In the genomic region with DNA sequence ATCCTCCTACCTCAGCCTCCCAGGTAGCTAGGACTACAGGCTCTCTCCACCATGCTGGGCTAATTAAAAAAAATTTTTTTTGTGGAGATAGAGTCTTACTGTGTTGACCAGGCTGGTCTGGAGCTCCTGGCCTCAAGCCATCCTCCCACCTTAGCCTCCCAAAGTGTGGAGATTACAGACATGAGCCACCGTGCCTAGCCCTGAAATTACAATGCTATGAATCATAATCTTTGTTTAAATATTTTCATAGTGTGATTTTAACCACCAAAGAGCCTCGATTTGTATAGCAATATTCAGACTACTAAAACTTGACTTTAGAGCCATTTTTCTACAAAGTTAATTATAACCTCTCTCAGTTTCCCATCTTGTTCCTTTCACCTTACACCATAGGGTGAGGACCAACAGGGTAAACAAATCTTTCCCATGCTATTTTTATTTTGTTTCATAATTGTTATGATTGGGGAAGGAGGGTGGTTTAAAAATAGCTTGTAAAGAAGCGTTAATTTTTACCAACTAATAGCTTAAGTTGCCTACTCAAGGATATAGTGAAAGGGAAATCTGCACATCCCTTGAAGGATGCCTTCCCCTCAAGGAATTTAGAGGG, we compare ENCODE assay signal across 12 cellular contexts. TPM values are rescaled to one million over a fixed set of nuclear protein-coding genes. Genes with fewer than 3 reads are reported as not detected.
DNase-seq lines count a peak whose midpoint lies in the region; ATAC-seq, FAIRE-seq and TF ChIP-seq lines count a peak whose summit lies in the region.
"Had no signal": no experiment of that assay in that cellular context is flagged by ENCODE, and none has a peak within 500 bp of the region (broad histone marks: within the 10 kb centered on the region; RNA-seq: fewer than 3 reads in every experiment).

No MANE protein-coding gene starts in this region.

- peak overlapping the region; percentile 11 for H3K27ac Mint-ChIP-seq in activated CD4-positive, alpha-beta T cell treated with anti-CD3 and anti-CD28 coated beads, Interleukin-2, amount 10 ng/mL, durations not matched to agents 24 days and 14 days
- H3K27ac Mint-ChIP-seq in central memory CD8-positive, alpha-beta T cell (ENCODE audit: low read depth): peak overlapping the region; percentile 76
- H3K27ac Mint-ChIP-seq: neural progenitor cell had no signal

- H3K36me3 ChIP-seq in trophoblast cell (ENCODE audit: control insufficient read depth in 1 of 2, insufficient read depth in 2 of 2, low read length in 2 of 2): peaks cover 2 to 4% of the 10 kb centered on the region in 2 experiments
- H3K36me3 ChIP-seq in WERI-Rb-1: peaks cover 4% of the 10 kb centered on the region
- H3K36me3 ChIP-seq: neural progenitor cell, transverse colon had no signal

- ATAC-seq in central memory CD8-positive, alpha-beta T cell (replicated peaks; ENCODE audit: extremely low read depth, poor library complexity, severe bottlenecking): no peak

- peaks cover 0 to 2% of the 10 kb centered on the region in 2 experiments for H3K4me1 ChIP-seq in trophoblast cell (ENCODE audit: control insufficient read depth in 1 of 2, insufficient read depth in 2 of 2, low read length in 2 of 2)
- H3K4me1 ChIP-seq: neural progenitor cell had no signal

- H3K4me3 ChIP-seq in trophoblast cell (ENCODE audit: low read depth, low read length): no peak overlapping the region
- no peak overlapping the region for H3K4me3 ChIP-seq in WERI-Rb-1 (ENCODE audit: low read depth, low read length)
- H3K4me3 ChIP-seq: neural progenitor cell, transverse colon had no signal

- no CpG with 5 or more reads among the region's 3 CpGs for WGBS in trophoblast cell (ENCODE audit: extremely low coverage, insufficient coverage, insufficient read length)

- no peak for FAIRE-seq in HTR-8/SVneo (lab: Jason Lieb, UNC)

- H3K9me3 ChIP-seq in trophoblast cell (ENCODE audit: insufficient read depth, low read depth, low read length) (no peaks in the 10 kb centered on the region), WERI-Rb-1 (ENCODE audit: severe bottlenecking) (no peaks in the 10 kb centered on the region)
- H3K9me3 ChIP-seq: transverse colon had no signal

- no peak overlapping the region for H3K4me2 ChIP-seq in trophoblast cell (ENCODE audit: low read length)
- H3K4me2 ChIP-seq: neural progenitor cell had no signal

- H3K4ac ChIP-seq in trophoblast cell (ENCODE audit: low read depth, low read length): peak overlapping the region; percentile 75

- no peak overlapping the region for H4K12ac ChIP-seq in trophoblast cell (ENCODE audit: low read depth, low read length)

- no peaks in the 10 kb centered on the region for H3K9me3 Mint-ChIP-seq in activated CD4-positive, alpha-beta T cell treated with anti-CD3 and anti-CD28 coated beads, Interleukin-2, amount 10 ng/mL, durations not matched to agents 24 days and 14 days
- no peaks in the 10 kb centered on the region for H3K9me3 Mint-ChIP-seq in central memory CD8-positive, alpha-beta T cell
- H3K9me3 Mint-ChIP-seq: immature natural killer cell had no signal

- H3K79me2 ChIP-seq in trophoblast cell (ENCODE audit: control insufficient read depth, insufficient read depth, low read length, poor library complexity): peaks cover 8% of the 10 kb centered on the region

- H2BK5ac ChIP-seq in trophoblast cell (ENCODE audit: low read depth, low read length, poor library complexity): no peak overlapping the region

- H3K18ac ChIP-seq in trophoblast cell (ENCODE audit: low read length): no peak overlapping the region

- peaks cover 34% of the 10 kb centered on the region for H3K36me3 Mint-ChIP-seq in activated CD4-positive, alpha-beta T cell treated with anti-CD3 and anti-CD28 coated beads, Interleukin-2, amount 10 ng/mL, durations not matched to agents 24 days and 14 days (ENCODE audit: low read depth)
- peaks cover 14% of the 10 kb centered on the region for H3K36me3 Mint-ChIP-seq in central memory CD8-positive, alpha-beta T cell (ENCODE audit: insufficient read depth)

- H2BK120ac ChIP-seq in trophoblast cell (ENCODE audit: insufficient read depth, low read length, poor library complexity): no peak overlapping the region

- DNase-seq in activated CD4-positive, alpha-beta T cell treated with anti-CD3 and anti-CD28 coated beads, Interleukin-2, amount 10 ng/mL, durations not matched to agents 24 days and 14 days: no peak
- no peak for DNase-seq in activated CD4-positive, alpha-beta T cell treated with anti-CD3 and anti-CD28 coated beads, Interleukin-2, amount 50 U/mL, for 4 hours
- DNase-seq in LHCN-M2 (ENCODE audit: low read depth) (peak; percentile 48), trophoblast cell (peak; percentile 28 to 56), WERI-Rb-1 (no peak), HTR-8/SVneo (ENCODE audit: insufficient read length, low spot score) (no peak), DMS 273 (lab: John Stamatoyannopoulos, UW; ENCODE audit: unreplicated experiment) (no peak)
- no peak for DNase-seq in central memory CD8-positive, alpha-beta T cell (ENCODE audit: low spot score in 2 of 2)
- DNase-seq: immature natural killer cell; stimulated activated CD4-positive, alpha-beta T cell treated with anti-CD3 and anti-CD28 coated beads, Interleukin-4, amount 100 ng/mL, for 4 hours; transverse colon had no signal

- intact Hi-C loops in activated CD4-positive, alpha-beta T cell treated with anti-CD3 and anti-CD28 coated beads, Interleukin-2, amount 10 ng/mL, durations not matched to agents 24 days and 14 days (cut with micrococcal nuclease): no loop called here

- H3K4me3 Mint-ChIP-seq in activated CD4-positive, alpha-beta T cell treated with anti-CD3 and anti-CD28 coated beads, Interleukin-2, amount 10 ng/mL, durations not matched to agents 24 days and 14 days: no peak overlapping the region
- H3K4me3 Mint-ChIP-seq in central memory CD8-positive, alpha-beta T cell: no peak overlapping the region
- H3K4me3 Mint-ChIP-seq: immature natural killer cell, neural progenitor cell had no signal

- H2AK5ac ChIP-seq in trophoblast cell (ENCODE audit: low read length): no peak overlapping the region

- H3K4me1 Mint-ChIP-seq in activated CD4-positive, alpha-beta T cell treated with anti-CD3 and anti-CD28 coated beads, Interleukin-2, amount 10 ng/mL, durations not matched to agents 24 days and 14 days: peaks cover 25% of the 10 kb centered on the region
- H3K4me1 Mint-ChIP-seq in central memory CD8-positive, alpha-beta T cell: peaks cover 26% of the 10 kb centered on the region

- H3K9ac ChIP-seq in trophoblast cell (ENCODE audit: low read length): no peak overlapping the region
- H3K9ac ChIP-seq: neural progenitor cell had no signal

- no peaks in the 10 kb centered on the region for H3K79me1 ChIP-seq in trophoblast cell (ENCODE audit: low read length)

- no peak overlapping the region for H3K14ac ChIP-seq in trophoblast cell (ENCODE audit: low read length)

- no peaks in the 10 kb centered on the region for H3K27me3 Mint-ChIP-seq in activated CD4-positive, alpha-beta T cell treated with anti-CD3 and anti-CD28 coated beads, Interleukin-2, amount 10 ng/mL, durations not matched to agents 24 days and 14 days
- no peaks in the 10 kb centered on the region for H3K27me3 Mint-ChIP-seq in central memory CD8-positive, alpha-beta T cell

- H3K27me3 ChIP-seq in trophoblast cell (ENCODE audit: insufficient read depth, low read length) (no peaks in the 10 kb centered on the region), WERI-Rb-1 (ENCODE audit: insufficient read depth, low read depth, severe bottlenecking) (no peaks in the 10 kb centered on the region)
- H3K27me3 ChIP-seq: neural progenitor cell, transverse colon had no signal

- H2BK12ac ChIP-seq in trophoblast cell (ENCODE audit: low read length): no peak overlapping the region

- H4K8ac ChIP-seq in trophoblast cell (ENCODE audit: low read depth, low read length): no peak overlapping the region

- H3K23ac ChIP-seq in trophoblast cell (ENCODE audit: low read length): no peak overlapping the region

- H3K27ac ChIP-seq in trophoblast cell (ENCODE audit: low read depth, low read length) (no peak overlapping the region), WERI-Rb-1 (no peak overlapping the region)
- H3K27ac ChIP-seq: neural progenitor cell, transverse colon had no signal

- no peak for TF ChIP-seq CTCF in WERI-Rb-1 (IDR thresholded peaks at IDR 0.05; ENCODE audit: low read depth, low read length)

- no peak overlapping the region for H4K91ac ChIP-seq in trophoblast cell (ENCODE audit: low read depth, low read length)

- no peak overlapping the region for H2AFZ ChIP-seq in trophoblast cell (ENCODE audit: insufficient read depth, low read length, poor library complexity)
- H2AFZ ChIP-seq: neural progenitor cell had no signal

RNA-seq across cellular contexts. Expression of a gene that starts 32.7 kb away (rescaled TPM):
- total RNA-seq in activated CD4-positive, alpha-beta T cell treated with anti-CD3 and anti-CD28 coated beads, Interleukin-2, amount 10 ng/mL, durations not matched to agents 24 days and 14 days: 272 and 275 TPM in 2 replicates
- total RNA-seq in LHCN-M2 (2014; rRNA removed): 80.0 and 88.2 TPM in 2 replicates
- 148 TPM for polyA plus RNA-seq in LHCN-M2 (2012)
- 113 and 115 TPM in 2 replicates for polyA plus RNA-seq in trophoblast cell (2013)

RNA-seq across cellular contexts. Expression of a gene that starts 54.3 kb away (rescaled TPM):
- total RNA-seq in activated CD4-positive, alpha-beta T cell treated with anti-CD3 and anti-CD28 coated beads, Interleukin-2, amount 10 ng/mL, durations not matched to agents 24 days and 14 days: 1.2 and 1.9 TPM in 2 replicates
- total RNA-seq in LHCN-M2 (2014; rRNA removed): 240 and 264 TPM in 2 replicates
- 111 TPM for polyA plus RNA-seq in LHCN-M2 (2012)
- 101 and 105 TPM in 2 replicates for polyA plus RNA-seq in trophoblast cell (2013)

Comparison
In these comparisons a context has a peak if more than half of its experiments do, and no peak if none do; other contexts are left out.
1. DNase-seq: peak in LHCN-M2 (single experiment) and trophoblast cell (2 of 2); none in activated CD4-positive, alpha-beta T cell treated with anti-CD3 and anti-CD28 coated beads, Interleukin-2, amount 10 ng/mL, durations not matched to agents 24 days and 14 days (single experiment), activated CD4-positive, alpha-beta T cell treated with anti-CD3 and anti-CD28 coated beads, Interleukin-2, amount 50 U/mL, for 4 hours (0 of 2), central memory CD8-positive, alpha-beta T cell (0 of 2), WERI-Rb-1 (single experiment), HTR-8/SVneo (single experiment) and DMS 273 (single experiment).
2. RNA of a gene that starts 54.3 kb away (total RNA-seq): 240 to 264 TPM in LHCN-M2; 1.2 to 1.9 TPM in activated CD4-positive, alpha-beta T cell treated with anti-CD3 and anti-CD28 coated beads, Interleukin-2, amount 10 ng/mL, durations not matched to agents 24 days and 14 days; every median in the first group is over 10 times any median in the second.